ENCODE assay signal across 8 cellular contexts in the genomic region with DNA sequence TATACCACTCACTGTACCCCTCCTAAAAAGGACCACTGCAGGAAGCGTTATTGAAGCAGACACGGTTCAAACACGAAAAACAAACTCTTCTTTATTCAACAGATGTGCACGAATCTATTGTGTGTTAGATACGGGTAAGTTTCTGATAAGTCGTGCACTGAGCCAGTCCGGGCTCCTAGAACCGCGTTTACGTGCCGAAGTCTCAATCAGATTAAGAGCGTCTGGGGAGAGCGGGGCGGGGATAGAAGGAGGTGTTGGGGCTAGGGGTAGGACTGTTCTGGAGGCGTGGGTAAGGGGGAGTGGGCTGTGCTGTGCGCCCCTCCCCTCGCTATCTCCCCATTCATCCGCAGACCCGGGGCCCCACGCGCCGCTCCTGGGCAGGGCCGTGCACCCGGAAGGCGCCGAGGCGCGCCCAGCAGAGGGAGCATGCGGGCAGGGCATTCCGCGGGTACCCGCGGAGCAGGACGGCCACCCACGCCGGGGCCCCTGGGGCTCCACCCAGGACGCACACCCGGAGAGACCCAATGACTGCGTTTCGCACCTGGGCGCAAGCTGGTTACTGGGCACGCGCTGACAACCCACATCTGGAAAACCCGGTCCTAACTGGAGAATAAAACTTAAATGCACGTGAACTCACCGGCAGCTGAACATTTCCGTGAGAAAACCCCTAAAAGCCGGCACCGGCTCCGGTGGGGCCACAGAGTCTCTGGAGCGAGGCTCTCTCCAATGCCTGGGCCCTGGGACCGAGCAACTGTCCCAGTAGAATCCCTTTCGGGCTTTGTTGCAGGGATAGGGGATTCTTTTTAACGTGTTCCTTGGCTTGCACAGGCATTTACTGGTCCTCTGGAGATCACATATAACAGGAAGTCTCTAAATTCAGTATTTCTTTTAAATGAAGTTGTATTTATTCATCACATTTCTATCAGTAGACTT. TPM values are rescaled to one million over a fixed set of nuclear protein-coding genes. Genes with fewer than 3 reads are reported as not detected.
A peak's percentile ranks its signal among the peaks of the same experiment; 100 is the strongest.
DNase-seq lines count a peak whose midpoint lies in the region; ATAC-seq and TF ChIP-seq lines count a peak whose summit lies in the region.

No MANE protein-coding gene starts in this region.

- ATAC-seq in GM18909 (IDR thresholded peaks at IDR 0.05; ENCODE audit: poor library complexity, unreplicated experiment) (peak; percentile 77), HG03135 (IDR thresholded peaks at IDR 0.05; ENCODE audit: unreplicated experiment) (peak; percentile 63)

- peak; percentile 50 to 93 (median 82) for TF ChIP-seq CTCF in dorsolateral prefrontal cortex (IDR thresholded peaks at IDR 0.05 in 54 of 56, conservative IDR thresholded peaks at IDR 0.05 in 2 of 56; ENCODE audit: low read depth in 1 of 56, partially characterized antibody in 56 of 56)
- peak in 1 of 3 donors; percentile 81 for TF ChIP-seq CTCF in lower leg skin (IDR thresholded peaks at IDR 0.05)

- no peaks in the 10 kb centered on the region for H3K27me3 Mint-ChIP-seq in activated CD4-positive, alpha-beta memory T cell treated with anti-CD3 and anti-CD28 coated beads for 36 hours

- TF ChIP-seq POLR2A in lower leg skin (IDR thresholded peaks at IDR 0.05): no peak

- H3K4me1 Mint-ChIP-seq in activated CD4-positive, alpha-beta memory T cell treated with anti-CD3 and anti-CD28 coated beads for 36 hours (ENCODE audit: low read depth): peaks cover 34% of the 10 kb centered on the region

- peak overlapping the region; percentile 81 for H3K4me3 Mint-ChIP-seq in activated CD4-positive, alpha-beta memory T cell treated with anti-CD3 and anti-CD28 coated beads for 36 hours

- H3K4me3 ChIP-seq in dorsolateral prefrontal cortex (peak overlapping the region; percentile 41 to 81 (median 64)), lower leg skin (ENCODE audit: low read depth, poor library complexity, severe bottlenecking) (peak overlapping the region; percentile 27)

- CTCF ChIA-PET in activated CD4-positive, alpha-beta memory T cell treated with anti-CD3 and anti-CD28 coated beads for 36 hours (lab: Charles Lee): interaction anchor here (0.8 to 5.8 kb wide), 27 partner anchors 8 to 690 kb away, joined by 3 to 129 read pairs (median 6); a partner anchor contains a TSS

- POLR2A ChIA-PET in activated CD4-positive, alpha-beta memory T cell treated with anti-CD3 and anti-CD28 coated beads for 36 hours (lab: Charles Lee): interaction anchor here (1.0 to 2.8 kb wide), 7 partner anchors 13 to 154 kb away, joined by 5 to 27 read pairs (median 15); a partner anchor contains a TSS

- no peaks in the 10 kb centered on the region for H3K36me3 Mint-ChIP-seq in activated CD4-positive, alpha-beta memory T cell treated with anti-CD3 and anti-CD28 coated beads for 36 hours

- DNase-seq in Ammon's horn (ENCODE audit: low spot score) (peak; percentile 84), NCI-H526 (lab: John Stamatoyannopoulos, UW) (peak; percentile 75 to 90), dorsolateral prefrontal cortex (peak; percentile 61 to 89 (median 75)), lower leg skin (ENCODE audit: low spot score in 2 of 2) (peak; percentile 74 to 97)
- peak; percentile 96 for DNase-seq in activated CD4-positive, alpha-beta memory T cell treated with anti-CD3 and anti-CD28 coated beads for 36 hours
- peak; percentile 91 to 92 for DNase-seq in stimulated activated CD4-positive, alpha-beta T cell treated with anti-CD3 and anti-CD28 coated beads, Interleukin-4, amount 100 ng/mL, for 48 hours (ENCODE audit: low read depth in 2 of 2)

- 0 to 2% methylated on average over 34 to 49 of the region's 54 CpGs for WGBS in lower leg skin, 2 donors

- H3K27ac ChIP-seq in dorsolateral prefrontal cortex: peak overlapping the region; percentile 85 to 99 (median 96)

- intact Hi-C loops in activated CD4-positive, alpha-beta memory T cell treated with anti-CD3 and anti-CD28 coated beads for 36 hours (cut with micrococcal nuclease): loop anchor here (1.0 to 5.0 kb wide), 11 partner anchors 13 to 708 kb away; a partner anchor contains a TSS
- intact Hi-C loops in dorsolateral prefrontal cortex (cut with DNase I): loop anchor here (1.0 to 5.0 kb wide), 8 partner anchors 37 to 708 kb away; a partner anchor contains a TSS
- intact Hi-C loops in lower leg skin (cut with DNase I; ENCODE audit: low total_unique reads): loop anchor here (5.0 kb wide), 1 partner anchor 123 kb away; no protein-coding TSS in a partner anchor

- peak overlapping the region; percentile 97 for H3K27ac Mint-ChIP-seq in activated CD4-positive, alpha-beta memory T cell treated with anti-CD3 and anti-CD28 coated beads for 36 hours

- no peaks in the 10 kb centered on the region for H3K27me3 ChIP-seq in dorsolateral prefrontal cortex

- H3K9me3 Mint-ChIP-seq in activated CD4-positive, alpha-beta memory T cell treated with anti-CD3 and anti-CD28 coated beads for 36 hours: no peaks in the 10 kb centered on the region

RNA-seq across cellular contexts. Expression of a gene that starts 40.6 kb away (rescaled TPM):
- 10 to 100 TPM; 47.8 to 52.4 TPM for total RNA-seq in activated CD4-positive, alpha-beta memory T cell treated with anti-CD3 and anti-CD28 coated beads for 36 hours
- total RNA-seq in dorsolateral prefrontal cortex (1 to 10 TPM in 119 of 120 experiments, under 1 TPM in 1; 0.76 to 9.5 (median 2.7) TPM), lower leg skin (100 to 1,000 TPM in 2 of 4 donors, 10 to 100 TPM in 2; 67.5 to 135 (median 107) TPM)

RNA-seq across cellular contexts. Expression of a gene that starts 49.8 kb away (rescaled TPM):
- 1 to 10 TPM; 7.7 to 8.6 TPM for total RNA-seq in activated CD4-positive, alpha-beta memory T cell treated with anti-CD3 and anti-CD28 coated beads for 36 hours
- total RNA-seq in dorsolateral prefrontal cortex (10 to 100 TPM; 17.4 to 65.0 (median 26.7) TPM), lower leg skin (10 to 100 TPM; 40.8 to 83.1 (median 56.3) TPM)

Comparison
In these comparisons a context has a peak if more than half of its experiments do, and no peak if none do; other contexts are left out.
1. Peak in every context shown above with its lines: DNase-seq, ATAC-seq, H3K4me3 ChIP-seq and H3K27ac ChIP-seq.
2. RNA of a gene that starts 40.6 kb away (total RNA-seq): 67.5 to 135 TPM in lower leg skin and 47.8 to 52.4 TPM in activated CD4-positive, alpha-beta memory T cell treated with anti-CD3 and anti-CD28 coated beads for 36 hours; 0.76 to 9.5 TPM in dorsolateral prefrontal cortex; every median in the first group is over 4 times any median in the second.